ENCODE assay signal across 21 cellular contexts in genomic region chr2:37790462-37790861, GRCh38.
DNase-seq lines count a peak whose midpoint lies in the region; ATAC-seq, FAIRE-seq and TF ChIP-seq lines count a peak whose summit lies in the region.
"Had no signal": no experiment of that assay in that cellular context is flagged by ENCODE, and none has a peak within 500 bp of the region (broad histone marks: within the 10 kb centered on the region; RNA-seq: fewer than 3 reads in every experiment).

No MANE protein-coding gene starts in this region.

- H3K27ac Mint-ChIP-seq in MCF 10A (ENCODE audit: low read depth, unreplicated experiment): peak overlapping the region; percentile 15

- peak; percentile 23 for DNase-seq in DMS53 treated with DMSO at 0.1 percent for 48 hours (lab: John Stamatoyannopoulos, UW; ENCODE audit: unreplicated experiment)
- no peak for DNase-seq in MCF 10A (ENCODE audit: unreplicated experiment)
- DNase-seq in keratinocyte (ENCODE audit: low read depth, low spot score): no peak
- DNase-seq in urothelium cell line (ENCODE audit: low spot score): no peak
- no peak for DNase-seq in DMS79 (lab: John Stamatoyannopoulos, UW)
- DNase-seq in activated CD4-positive, CD25-positive, alpha-beta regulatory T cell treated with anti-CD3 and anti-CD28 coated beads, Interleukin-2, amount 50 U/mL, for 72 hours: no peak
- DNase-seq: BE2C, GM23248, NCI-H1105, NCI-H2029 treated with DMSO at 0.1 percent for 48 hours, NCI-H226, NCI-H510A treated with DMSO at 0.1 percent for 48 hours, NCI-H748 treated with DMSO at 0.1 percent for 48 hours, SIG-M5, SK-N-SH had no signal

- H3K79me2 ChIP-seq in keratinocyte (ENCODE audit: control insufficient read depth, insufficient read depth, low read length): no peaks in the 10 kb centered on the region

- dilution Hi-C loops in keratinocyte (cut with MboI; ENCODE audit: extremely low pct_ligation_motif_present, low sequenced_read_pairs): no loop called here

- no peaks in the 10 kb centered on the region for H3K27me3 Mint-ChIP-seq in MCF 10A (ENCODE audit: insufficient read depth, unreplicated experiment)

- no peak for ATAC-seq in HG03432 (IDR thresholded peaks at IDR 0.05; ENCODE audit: unreplicated experiment)

- H3K9ac ChIP-seq in keratinocyte (ENCODE audit: control insufficient read depth, extremely low read depth, insufficient read depth, low read length): no peak overlapping the region
- H3K9ac ChIP-seq: GM23248, KMS-11, SK-N-SH had no signal

- peak overlapping the region; percentile 3 for H2AFZ ChIP-seq in keratinocyte (ENCODE audit: control insufficient read depth, low read length)
- H2AFZ ChIP-seq: GM23248 had no signal

- no peak overlapping the region for H3K4me2 ChIP-seq in keratinocyte (ENCODE audit: control insufficient read depth, extremely low read depth, insufficient read depth, low read depth, low read length)
- H3K4me2 ChIP-seq: KMS-11, SK-N-SH had no signal

- H3K9me3 ChIP-seq in keratinocyte (ENCODE audit: control insufficient read depth, low read depth, low read length): peaks cover 2% of the 10 kb centered on the region
- H3K9me3 ChIP-seq: HAP-1 had no signal

- no peaks in the 10 kb centered on the region for H3K9me1 ChIP-seq in keratinocyte (ENCODE audit: control insufficient read depth, extremely low read depth, insufficient read depth, low read length)

- no peak for TF ChIP-seq CTCF in MCF 10A (IDR thresholded peaks at IDR 0.05; ENCODE audit: unreplicated experiment)
- no peak for TF ChIP-seq CTCF in keratinocyte (optimal IDR thresholded peaks at IDR 0.05 in 1 of 3, IDR thresholded peaks at IDR 0.05 in 1 of 3, conservative IDR thresholded peaks at IDR 0.05 in 1 of 3; ENCODE audit: extremely low read depth in 1 of 3, insufficient read depth in 2 of 3, low read length in 3 of 3)

- peaks cover 39% of the 10 kb centered on the region for H3K4me1 Mint-ChIP-seq in MCF 10A (ENCODE audit: insufficient read depth, unreplicated experiment)

- no peaks in the 10 kb centered on the region for H3K27me3 ChIP-seq in keratinocyte (ENCODE audit: control insufficient read depth, extremely low read depth, insufficient read depth, low read length)
- H3K27me3 ChIP-seq: BE2C had no signal

- no peak for FAIRE-seq in keratinocyte (lab: Jason Lieb, UNC)
- peak; percentile 91 for FAIRE-seq in urothelium cell line (lab: Jason Lieb, UNC)
- FAIRE-seq: A204.1, GM12891 had no signal

- H3K36me3 Mint-ChIP-seq in MCF 10A (ENCODE audit: insufficient read depth, unreplicated experiment): no peaks in the 10 kb centered on the region

- H3K9me3 Mint-ChIP-seq in MCF 10A (ENCODE audit: unreplicated experiment): peaks cover 7% of the 10 kb centered on the region

- CTCF ChIA-PET in MCF 10A (lab: Yijun Ruan, JAX): interaction anchor here (1.0 kb wide), 1 partner anchor 204 kb away, joined by 3 read pairs; no protein-coding TSS in a partner anchor

- H3K27ac ChIP-seq in keratinocyte (ENCODE audit: control insufficient read depth, insufficient read depth, low read length): no peak overlapping the region
- H3K27ac ChIP-seq: KMS-11, RWPE1 had no signal

- H3K36me3 ChIP-seq in keratinocyte (ENCODE audit: control insufficient read depth in 2 of 2, extremely low read depth in 1 of 2, insufficient read depth in 2 of 2, low read length in 2 of 2): no peaks in the 10 kb centered on the region
- H3K36me3 ChIP-seq: BE2C, HAP-1 had no signal

- intact Hi-C loops in MCF 10A (cut with micrococcal nuclease): no loop called here

- no TSS peak for BruUV-seq in MCF 10A (replicated peaks; lab: Mats Ljungman, UMichigan)

- H3K4me3 ChIP-seq in keratinocyte (ENCODE audit: control insufficient read depth in 2 of 3, extremely low read depth in 1 of 3, insufficient read depth in 2 of 3, low read depth in 1 of 3, low read length in 3 of 3): no peak overlapping the region
- H3K4me3 ChIP-seq: GM23248, HAP-1 had no signal

- no peaks in the 10 kb centered on the region for H4K20me1 ChIP-seq in keratinocyte (ENCODE audit: control insufficient read depth, extremely low read depth, insufficient read depth, low read length)

- POLR2A ChIA-PET in MCF 10A (lab: Yijun Ruan, JAX): interaction anchor here (0.9 kb wide), 1 partner anchor 11 kb away, joined by 6 read pairs; no protein-coding TSS in a partner anchor

- H3K4me3 Mint-ChIP-seq in MCF 10A (ENCODE audit: unreplicated experiment): no peak overlapping the region

- peaks cover 23% of the 10 kb centered on the region for H3K4me1 ChIP-seq in keratinocyte (ENCODE audit: control insufficient read depth, extremely low read depth, insufficient read depth, low read length)
